16 cellular contexts compared by ENCODE assay signal in genomic region chr2:216169087-216169486, GRCh38. TPM values are rescaled to one million over a fixed set of nuclear protein-coding genes. Genes with fewer than 3 reads are reported as not detected.
A peak's percentile ranks its signal among the peaks of the same experiment; 100 is the strongest.
DNase-seq lines count a peak whose midpoint lies in the region; ATAC-seq and TF ChIP-seq lines count a peak whose summit lies in the region.
"Had no signal": no experiment of that assay in that cellular context is flagged by ENCODE, and none has a peak within 500 bp of the region (broad histone marks: within the 10 kb centered on the region; RNA-seq: fewer than 3 reads in every experiment).

No MANE protein-coding gene starts in this region.

- no peaks in the 10 kb centered on the region for H3K9me3 ChIP-seq in esophagus squamous epithelium
- H3K9me3 ChIP-seq: BE2C, Caco-2 had no signal

- 97% methylated on average over 3 of the region's 3 CpGs for WGBS in esophagus squamous epithelium, 2 donors

- intact Hi-C loops in sciatic nerve (cut with DNase I): no loop called here
- intact Hi-C loops in esophagus squamous epithelium (cut with DNase I): no loop called here

- peak overlapping the region; percentile 70; the same call in 1 of the 2 replicates for H3K27ac ChIP-seq in GM23338 (ENCODE audit: low read depth)
- no peak overlapping the region for H3K27ac ChIP-seq in esophagus squamous epithelium

- H3K4me2 ChIP-seq in GM23338: no peak overlapping the region

- H3K36me3 ChIP-seq in GM23338 (ENCODE audit: insufficient read depth): peaks cover 32% of the 10 kb centered on the region; the same call in 1 of the 2 replicates
- H3K36me3 ChIP-seq in esophagus squamous epithelium: peaks cover 0 to 97% (median 23%) of the 10 kb centered on the region in 3 donors

- H2AFZ ChIP-seq in GM23338: no peak overlapping the region

- no peaks in the 10 kb centered on the region for H3K27me3 Mint-ChIP-seq in T-helper 2 cell treated with Interferon-gamma antibody and Interleukin-4, amounts not matched to agents 5 μg/mL and 100 μg/mL, for 36 hours (ENCODE audit: low read depth)
- H3K27me3 Mint-ChIP-seq in GM23338 (ENCODE audit: insufficient read depth, low read depth, poor library complexity) (no peaks in the 10 kb centered on the region), glutamatergic neuron (ENCODE audit: unreplicated experiment) (peaks cover 2% of the 10 kb centered on the region)
- H3K27me3 Mint-ChIP-seq: CD4-positive, CD25-positive, alpha-beta regulatory T cell had no signal

- peaks cover 21% of the 10 kb centered on the region for H3K4me1 Mint-ChIP-seq in T-helper 2 cell treated with Interferon-gamma antibody and Interleukin-4, amounts not matched to agents 5 μg/mL and 100 μg/mL, for 36 hours (ENCODE audit: low read depth)
- peaks cover 2% of the 10 kb centered on the region; the same call in 1 of the 3 replicates for H3K4me1 Mint-ChIP-seq in GM23338
- H3K4me1 Mint-ChIP-seq in glutamatergic neuron (ENCODE audit: low read depth, unreplicated experiment): peaks cover 15% of the 10 kb centered on the region

- peaks cover 35% of the 10 kb centered on the region for H4K20me1 ChIP-seq in GM23338 (replicated peaks; ENCODE audit: insufficient read depth)

- H3K79me2 ChIP-seq in GM23338 (replicated peaks; ENCODE audit: insufficient read depth): peaks cover 94% of the 10 kb centered on the region

- H3F3A ChIP-seq in GM23338 (replicated peaks; ENCODE audit: low read depth): peaks cover 9% of the 10 kb centered on the region; the same call in 1 of the 2 replicates

- no peak overlapping the region for H3K4me3 Mint-ChIP-seq in T-helper 2 cell treated with Interferon-gamma antibody and Interleukin-4, amounts not matched to agents 5 μg/mL and 100 μg/mL, for 36 hours
- H3K4me3 Mint-ChIP-seq in GM23338: no peak overlapping the region
- H3K4me3 Mint-ChIP-seq in glutamatergic neuron (ENCODE audit: unreplicated experiment): no peak overlapping the region

- peak overlapping the region; percentile 55 for H3K27ac Mint-ChIP-seq in T-helper 2 cell treated with Interferon-gamma antibody and Interleukin-4, amounts not matched to agents 5 μg/mL and 100 μg/mL, for 36 hours
- no peak overlapping the region for H3K27ac Mint-ChIP-seq in GM23338
- H3K27ac Mint-ChIP-seq in glutamatergic neuron (ENCODE audit: unreplicated experiment): peak overlapping the region; percentile 50

- no peak for TF ChIP-seq POLR2A in esophagus squamous epithelium (IDR thresholded peaks at IDR 0.05)

- no peaks in the 10 kb centered on the region for H3K9me2 ChIP-seq in GM23338 (ENCODE audit: insufficient read depth)

- H3K36me3 Mint-ChIP-seq in T-helper 2 cell treated with Interferon-gamma antibody and Interleukin-4, amounts not matched to agents 5 μg/mL and 100 μg/mL, for 36 hours (ENCODE audit: low read depth): peaks cover 76% of the 10 kb centered on the region
- H3K36me3 Mint-ChIP-seq in GM23338 (ENCODE audit: low read depth) (peaks cover 90% of the 10 kb centered on the region), glutamatergic neuron (ENCODE audit: unreplicated experiment) (no peaks in the 10 kb centered on the region)

- peak; percentile 29; the same call in 2 of the 3 replicates for ATAC-seq in GM23338
- ATAC-seq in sciatic nerve: no peak
- ATAC-seq: HCT116 had no signal

- no peak for TF ChIP-seq CTCF in GM23338 (conservative IDR thresholded peaks at IDR 0.05; ENCODE audit: low read depth in 2 of 2)
- no peak for TF ChIP-seq CTCF in glutamatergic neuron (IDR thresholded peaks at IDR 0.05; ENCODE audit: partially characterized antibody, unreplicated experiment)
- TF ChIP-seq CTCF in esophagus squamous epithelium (IDR thresholded peaks at IDR 0.05): no peak

- H3K9me3 Mint-ChIP-seq in T-helper 2 cell treated with Interferon-gamma antibody and Interleukin-4, amounts not matched to agents 5 μg/mL and 100 μg/mL, for 36 hours: no peaks in the 10 kb centered on the region
- H3K9me3 Mint-ChIP-seq in GM23338: no peaks in the 10 kb centered on the region
- H3K9me3 Mint-ChIP-seq in glutamatergic neuron (ENCODE audit: unreplicated experiment): peaks cover 1% of the 10 kb centered on the region
- H3K9me3 Mint-ChIP-seq: CD4-positive, CD25-positive, alpha-beta regulatory T cell had no signal

- no peaks in the 10 kb centered on the region for H3K27me3 ChIP-seq in GM23338 (ENCODE audit: insufficient read depth)
- H3K27me3 ChIP-seq in esophagus squamous epithelium: no peaks in the 10 kb centered on the region
- H3K27me3 ChIP-seq: BE2C had no signal

- H3K4me1 ChIP-seq in GM23338 (ENCODE audit: insufficient read depth): no peaks in the 10 kb centered on the region
- no peaks in the 10 kb centered on the region for H3K4me1 ChIP-seq in esophagus squamous epithelium
- H3K4me1 ChIP-seq: BE2C had no signal

- no peak for DNase-seq in T-helper 2 cell treated with Interferon-gamma antibody and Interleukin-4, amounts not matched to agents 5 μg/mL and 100 μg/mL, for 36 hours (ENCODE audit: low spot score)
- DNase-seq in T-helper 2 cell (no peak), GM23338 (ENCODE audit: low spot score) (no peak), NCI-H69 (lab: John Stamatoyannopoulos, UW) (peak; percentile 4), glutamatergic neuron (no peak), NCI-H1930 (lab: John Stamatoyannopoulos, UW) (no peak), sciatic nerve (ENCODE audit: low spot score) (no peak), esophagus squamous epithelium (lab: John Stamatoyannopoulos, UW) (no peak)
- DNase-seq: BE2C; Caco-2; CD4-positive, CD25-positive, alpha-beta regulatory T cell; GF-D8; NCI-H1417; NCI-H187 treated with DMSO at 0.1 percent for 48 hours; NCI-H345 had no signal

- no peak overlapping the region for H3K4me3 ChIP-seq in GM23338
- H3K4me3 ChIP-seq in esophagus squamous epithelium: no peak overlapping the region

TF ChIP-seq in GM23338, 12 proteins besides CTCF, POLR2A, EP300 and RAD21 (continues in another document):
- TF ChIP-seq STAT1 (IDR thresholded peaks at IDR 0.05; ENCODE audit: unreplicated experiment): no peak
- no peak for TF ChIP-seq NANOG (IDR thresholded peaks at IDR 0.05; ENCODE audit: borderline replicate concordance)
- no peak for TF ChIP-seq REST (IDR thresholded peaks at IDR 0.05; ENCODE audit: unreplicated experiment)
- no peak for TF ChIP-seq JUNB (IDR thresholded peaks at IDR 0.05; ENCODE audit: unreplicated experiment)
- no peak for TF ChIP-seq POLR2AphosphoS5 (IDR thresholded peaks at IDR 0.05; ENCODE audit: low read depth)
- TF ChIP-seq ETS1 (IDR thresholded peaks at IDR 0.05): no peak

RNA-seq across cellular contexts. Expression of gene XRCC5, which starts 59.9 kb away (rescaled TPM):
- 482 and 499 TPM in 2 replicates for total RNA-seq in GM23338 (2014; rRNA removed; shearing (Covaris generic))
- 432 and 524 TPM in 2 replicates for polyA plus RNA-seq in GM23338 (2016; fragmentation: Nextera tagmentation; extraction: Ambion mirVana)
- total RNA-seq in glutamatergic neuron (ENCODE audit: unreplicated experiment) (254 TPM), sciatic nerve (173 TPM), esophagus squamous epithelium (100 to 1,000 TPM in 3 of 4 donors, 10 to 100 TPM in 1; 87.3 to 202 (median 170) TPM)
